19 cellular contexts compared by ENCODE assay signal in the genomic region with DNA sequence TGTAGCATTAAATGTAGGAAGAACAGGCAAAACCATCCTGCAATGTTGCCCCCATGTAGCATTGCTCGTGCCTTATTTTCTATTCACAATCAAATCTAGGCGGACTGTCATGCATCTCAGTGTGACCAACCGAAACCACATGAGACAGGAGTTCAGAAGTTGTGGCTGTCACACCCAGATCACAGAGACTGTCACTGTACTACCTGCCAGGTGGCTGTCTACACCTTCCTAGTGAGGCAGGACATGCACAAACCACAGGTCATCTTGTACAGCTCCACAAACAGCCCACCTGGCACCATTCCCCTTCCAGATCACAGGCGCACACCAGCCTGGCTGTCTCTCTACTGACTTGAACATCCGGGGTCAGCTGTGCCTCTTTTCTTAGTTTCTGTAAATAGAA.
A peak's percentile ranks its signal among the peaks of the same experiment; 100 is the strongest.
DNase-seq lines count a peak whose midpoint lies in the region; ATAC-seq lines count a peak whose summit lies in the region.
"Had no signal": no experiment of that assay in that cellular context is flagged by ENCODE, and none has a peak within 500 bp of the region (broad histone marks: within the 10 kb centered on the region; RNA-seq: fewer than 3 reads in every experiment).

No MANE protein-coding gene starts in this region.

- peak; percentile 52 for DNase-seq in NCI-H2171 treated with DMSO at 0.1 percent for 48 hours (lab: John Stamatoyannopoulos, UW)
- no peak for DNase-seq in NCI-H2171 (lab: John Stamatoyannopoulos, UW)
- peak; percentile 88 for DNase-seq in NCI-H69 (lab: John Stamatoyannopoulos, UW)
- peak; percentile 46 for DNase-seq in SW480 (ENCODE audit: low spot score)
- no peak for DNase-seq in neuronal stem cell (ENCODE audit: low spot score)
- no peak for DNase-seq in central memory CD4-positive, alpha-beta T cell
- no peak for DNase-seq in stimulated activated CD4-positive, alpha-beta T cell treated with anti-CD3 and anti-CD28 coated beads, Interleukin-2, amount 100 ng/mL, for 48 hours
- DNase-seq: Caco-2; CD4-positive, CD25-positive, alpha-beta regulatory T cell; CD8-positive, alpha-beta T cell; DMS153; DND-41; GOT3; HFFc6 had no signal

- no peak overlapping the region for H2BK5ac ChIP-seq in neuronal stem cell (ENCODE audit: low read length)

- no peaks in the 10 kb centered on the region for H3K27me3 ChIP-seq in neuronal stem cell (ENCODE audit: control insufficient read depth in 3 of 3, insufficient read depth in 3 of 3, low read depth in 1 of 3, low read length in 3 of 3)
- H3K27me3 ChIP-seq: BLaER1 had no signal

- no peak overlapping the region for H3K4me2 ChIP-seq in neuronal stem cell (ENCODE audit: insufficient read depth, low read length, poor library complexity, severe bottlenecking)
- H3K4me2 ChIP-seq: BLaER1 had no signal

- no peak overlapping the region for H3K14ac ChIP-seq in neuronal stem cell (ENCODE audit: low read length)

- no peak overlapping the region for H3K4me3 ChIP-seq in neuronal stem cell (ENCODE audit: low read length in 2 of 2)
- H3K4me3 ChIP-seq: BLaER1, HAP-1 had no signal

- no peak overlapping the region for H3K4ac ChIP-seq in neuronal stem cell (ENCODE audit: low read length)

- H4K91ac ChIP-seq in neuronal stem cell (ENCODE audit: low read depth, low read length, poor library complexity): no peak overlapping the region

- no peak overlapping the region for H4K8ac ChIP-seq in neuronal stem cell (ENCODE audit: low read depth, low read length)

- H2BK15ac ChIP-seq in neuronal stem cell (ENCODE audit: low read length): peak overlapping the region; percentile 54

- no CpG with 5 or more reads among the region's 5 CpGs for WGBS in neuronal stem cell (ENCODE audit: extremely low coverage in 2 of 2, insufficient read length in 2 of 2, insufficient replicate concordance in 1 of 2), 2 donors

- no peak overlapping the region for H3K27ac ChIP-seq in neuronal stem cell (replicated peaks; ENCODE audit: low read length)
- H3K27ac ChIP-seq: 22Rv1, BLaER1, C4-2B had no signal

- H2BK12ac ChIP-seq in neuronal stem cell (ENCODE audit: low read length): no peak overlapping the region

- H3K4me1 ChIP-seq in neuronal stem cell (ENCODE audit: control insufficient read depth in 2 of 2, insufficient read depth in 1 of 2, low read depth in 1 of 2, low read length in 2 of 2): peaks cover 0 to 6% of the 10 kb centered on the region in 2 donors
- H3K4me1 ChIP-seq: BLaER1, Caco-2, HAP-1 had no signal

- H2BK120ac ChIP-seq in neuronal stem cell (ENCODE audit: low read depth, low read length): no peak overlapping the region

- peaks cover 0 to 2% of the 10 kb centered on the region in 2 donors for H3K9me3 ChIP-seq in neuronal stem cell (replicated peaks in 1 of 2; ENCODE audit: control insufficient read depth in 2 of 2, insufficient read depth in 1 of 2, low read depth in 1 of 2, low read length in 2 of 2)
- H3K9me3 ChIP-seq: HAP-1 had no signal

- no peaks in the 10 kb centered on the region for H3K36me3 ChIP-seq in neuronal stem cell (replicated peaks in 1 of 2; ENCODE audit: control insufficient read depth in 2 of 2, insufficient read depth in 2 of 2, low read length in 2 of 2)
- H3K36me3 ChIP-seq: BLaER1, HAP-1 had no signal

- no peak overlapping the region for H2AFZ ChIP-seq in neuronal stem cell (ENCODE audit: low read length)

- H3K23ac ChIP-seq in neuronal stem cell (ENCODE audit: low read depth, low read length, poor library complexity): no peak overlapping the region

- H3K79me1 ChIP-seq in neuronal stem cell (ENCODE audit: low read depth, low read length): no peaks in the 10 kb centered on the region

- peak overlapping the region; percentile 80 for H3K18ac ChIP-seq in neuronal stem cell (ENCODE audit: low read length)

- no peak overlapping the region for H2AK5ac ChIP-seq in neuronal stem cell (ENCODE audit: low read depth, low read length)

- no peak for ATAC-seq in HG03095 (IDR thresholded peaks at IDR 0.05; ENCODE audit: unreplicated experiment)
- ATAC-seq: CD8-positive, alpha-beta T cell had no signal

- H3K9ac ChIP-seq in neuronal stem cell (ENCODE audit: low read depth, low read length, poor library complexity): no peak overlapping the region
- H3K9ac ChIP-seq: BLaER1 had no signal

Comparison
In these comparisons a context has a peak if more than half of its experiments do, and no peak if none do; other contexts are left out.
1. DNase-seq: peak in NCI-H2171 treated with DMSO at 0.1 percent for 48 hours (single experiment), NCI-H69 (single experiment) and SW480 (single experiment); none in NCI-H2171 (single experiment), neuronal stem cell (single experiment), central memory CD4-positive, alpha-beta T cell (single experiment) and stimulated activated CD4-positive, alpha-beta T cell treated with anti-CD3 and anti-CD28 coated beads, Interleukin-2, amount 100 ng/mL, for 48 hours (0 of 2).